ENCODE assay signal across 8 cellular contexts in genomic region chr22:46547883-46548244, GRCh38. TPM values are rescaled to one million over a fixed set of nuclear protein-coding genes. Genes with fewer than 3 reads are reported as not detected.
A peak's percentile ranks its signal among the peaks of the same experiment; 100 is the strongest.
DNase-seq lines count a peak whose midpoint lies in the region; ATAC-seq and TF ChIP-seq lines count a peak whose summit lies in the region.

No MANE protein-coding gene starts in this region.

- peak; percentile 58 for DNase-seq in HS-5 (ENCODE audit: low read depth)
- DNase-seq in chondrocyte (ENCODE audit: low spot score), result peak; percentile 37
- peak; percentile 87 for DNase-seq in left lobe of liver (ENCODE audit: low spot score)
- DNase-seq in suprapubic skin (ENCODE audit: low spot score in 2 of 2), result peak in 1 of 2 donors; percentile 84
- DNase-seq in NCI-H1694 (lab: John Stamatoyannopoulos, UW), result no peak
- no peak for DNase-seq in GOT3 (lab: John Stamatoyannopoulos, UW)
- no peak for DNase-seq in NCI-H774 (lab: John Stamatoyannopoulos, UW)
- DNase-seq in CD4-positive, alpha-beta T cell, result no peak

- no peaks in the 10 kb centered on the region for H3K36me3 ChIP-seq in suprapubic skin

- H3K27ac ChIP-seq in suprapubic skin, result peak overlapping the region; percentile 83
- no peak overlapping the region for H3K27ac ChIP-seq in CD4-positive, alpha-beta T cell (ENCODE audit: low read depth, low read length)

- no peaks in the 10 kb centered on the region for H3K27me3 Mint-ChIP-seq in chondrocyte (ENCODE audit: low read depth)
- H3K27me3 Mint-ChIP-seq in CD4-positive, alpha-beta T cell, result peaks cover 6% of the 10 kb centered on the region

- no peak overlapping the region for H3K4me3 ChIP-seq in suprapubic skin

- intact Hi-C loops in CD4-positive, alpha-beta T cell (cut with DNase I, micrococcal nuclease), result loop anchor here in 1 of 2 experiments (10.0 kb wide), 1 partner anchor 543 kb away; no protein-coding TSS in a partner anchor

- TF ChIP-seq CTCF in chondrocyte (IDR thresholded peaks at IDR 0.05) (no peak), suprapubic skin (IDR thresholded peaks at IDR 0.05) (no peak)
- TF ChIP-seq CTCF in CD4-positive, alpha-beta T cell (IDR thresholded peaks at IDR 0.05), result no peak

- TF ChIP-seq EP300 in suprapubic skin (IDR thresholded peaks at IDR 0.05), result no peak

- H3K27ac Mint-ChIP-seq in chondrocyte (ENCODE audit: unreplicated experiment), result peak overlapping the region; percentile 99
- H3K27ac Mint-ChIP-seq in CD4-positive, alpha-beta T cell, result no peak overlapping the region

- CTCF ChIA-PET in CD4-positive, alpha-beta T cell (lab: Charles Lee), result no interaction called here

- no peaks in the 10 kb centered on the region for H3K27me3 ChIP-seq in suprapubic skin
- peaks cover 4% of the 10 kb centered on the region for H3K27me3 ChIP-seq in CD4-positive, alpha-beta T cell (ENCODE audit: control insufficient read depth, insufficient read depth, low read length)

- no peaks in the 10 kb centered on the region for H3K9me3 ChIP-seq in suprapubic skin
- no peaks in the 10 kb centered on the region for H3K9me3 ChIP-seq in CD4-positive, alpha-beta T cell (ENCODE audit: control insufficient read depth, low read length)

- 20% methylated on average over 3 of the region's 3 CpGs for WGBS in suprapubic skin

- peaks cover 54% of the 10 kb centered on the region for H3K4me1 ChIP-seq in suprapubic skin

- ATAC-seq in left lobe of liver, result peak; percentile 87
- ATAC-seq in CD4-positive, alpha-beta T cell (ENCODE audit: poor library complexity), result no peak

- TF ChIP-seq POLR2A in suprapubic skin (IDR thresholded peaks at IDR 0.05), result no peak

- peak overlapping the region; percentile 32 for H3K4me3 Mint-ChIP-seq in chondrocyte (ENCODE audit: unreplicated experiment)
- H3K4me3 Mint-ChIP-seq in CD4-positive, alpha-beta T cell, result no peak overlapping the region

- peaks cover 53% of the 10 kb centered on the region for H3K4me1 Mint-ChIP-seq in chondrocyte (ENCODE audit: low read depth)
- no peaks in the 10 kb centered on the region for H3K4me1 Mint-ChIP-seq in CD4-positive, alpha-beta T cell (ENCODE audit: low read depth)

- H3K36me3 Mint-ChIP-seq in chondrocyte (ENCODE audit: low read depth), result peaks cover 3% of the 10 kb centered on the region
- no peaks in the 10 kb centered on the region for H3K36me3 Mint-ChIP-seq in CD4-positive, alpha-beta T cell (ENCODE audit: low read depth)

- POLR2A ChIA-PET in CD4-positive, alpha-beta T cell (lab: Charles Lee), result no interaction called here

- H3K9me3 Mint-ChIP-seq in chondrocyte (ENCODE audit: low read depth), result peaks cover 3% of the 10 kb centered on the region
- H3K9me3 Mint-ChIP-seq in CD4-positive, alpha-beta T cell, result no peaks in the 10 kb centered on the region

RNA-seq across cellular contexts. Expression of gene CELSR1, which starts 10.4 kb away (rescaled TPM):
- 27.9 to 42.7 TPM (median 29.8 TPM) in 3 replicates for total RNA-seq in chondrocyte
- 8.4 TPM for total RNA-seq in left lobe of liver
- total RNA-seq in suprapubic skin, result 100 to 1,000 TPM in 1 of 4 donors, 10 to 100 TPM in 3; 75.6 to 102 (median 77.5) TPM
- 1 to 10 TPM; 1.0 to 1.1 TPM for total RNA-seq in CD4-positive, alpha-beta T cell

Comparison
In these comparisons a context has a peak if more than half of its experiments do, and no peak if none do; other contexts are left out.
1. DNase-seq: peak in HS-5 (single experiment), chondrocyte (single experiment) and left lobe of liver (single experiment); none in NCI-H1694 (single experiment), GOT3 (single experiment), NCI-H774 (single experiment) and CD4-positive, alpha-beta T cell (0 of 10).